In genomic region chr12:16075887-16076286, GRCh38 we compare ENCODE assay signal across 3 cellular contexts.
"Had no signal": no experiment of that assay in that cellular context is flagged by ENCODE, and none has a peak within 500 bp of the region (broad histone marks: within the 10 kb centered on the region; RNA-seq: fewer than 3 reads in every experiment).

No MANE protein-coding gene starts in this region.

- DNase-seq: GDM1, GF-D8 had no signal

- H3K4me3 ChIP-seq: GM12878 had no signal
